In genomic region chr22:46829140-46829891, GRCh38 we compare ENCODE assay signal across 12 cellular contexts.
DNase-seq lines count a peak whose midpoint lies in the region; ATAC-seq, FAIRE-seq and TF ChIP-seq lines count a peak whose summit lies in the region.
"Had no signal": no experiment of that assay in that cellular context is flagged by ENCODE, and none has a peak within 500 bp of the region (broad histone marks: within the 10 kb centered on the region; RNA-seq: fewer than 3 reads in every experiment).

No MANE protein-coding gene starts in this region.

- H3K4me3 ChIP-seq in breast epithelium (no peak overlapping the region), keratinocyte (ENCODE audit: control insufficient read depth in 2 of 3, extremely low read depth in 1 of 3, insufficient read depth in 2 of 3, low read depth in 1 of 3, low read length in 3 of 3) (peak overlapping the region in 2 of 3 experiments; percentile 30 to 42), thymus (ENCODE audit: low read length) (no peak overlapping the region)
- no peak overlapping the region for H3K4me3 ChIP-seq in effector memory CD4-positive, alpha-beta T cell (ENCODE audit: insufficient read depth, low read depth, low read length, poor library complexity, severe bottlenecking)

- H3K27me3 ChIP-seq in breast epithelium (no peaks in the 10 kb centered on the region), keratinocyte (ENCODE audit: control insufficient read depth, extremely low read depth, insufficient read depth, low read length) (no peaks in the 10 kb centered on the region), thymus (ENCODE audit: control insufficient read depth, insufficient read depth) (no peaks in the 10 kb centered on the region)
- no peaks in the 10 kb centered on the region for H3K27me3 ChIP-seq in effector memory CD4-positive, alpha-beta T cell (replicated peaks; ENCODE audit: control insufficient read depth, insufficient read depth, low read length, poor library complexity, severe bottlenecking)
- H3K27me3 ChIP-seq: BE2C had no signal

- dilution Hi-C loops in keratinocyte (cut with MboI; ENCODE audit: extremely low pct_ligation_motif_present, low sequenced_read_pairs): no loop called here

- peaks cover 2% of the 10 kb centered on the region for H3K9me1 ChIP-seq in keratinocyte (ENCODE audit: control insufficient read depth, extremely low read depth, insufficient read depth, low read length)

- H3K27ac Mint-ChIP-seq in MCF 10A (ENCODE audit: low read depth, unreplicated experiment): peak overlapping the region; percentile 95
- H3K27ac Mint-ChIP-seq: activated CD4-positive, alpha-beta T cell treated with anti-CD3 and anti-CD28 coated beads, Interleukin-2, amount 10 ng/mL, durations not matched to agents 24 days and 14 days had no signal

- peaks cover 4% of the 10 kb centered on the region for H3K36me3 Mint-ChIP-seq in MCF 10A (ENCODE audit: insufficient read depth, unreplicated experiment)

- no peak for TF ChIP-seq POLR2A in breast epithelium (IDR thresholded peaks at IDR 0.05)

- intact Hi-C loops in MCF 10A (cut with micrococcal nuclease) (loop anchor here (5.0 kb wide), 1 partner anchor 1008 kb away; no protein-coding TSS in a partner anchor), breast epithelium (cut with DNase I; ENCODE audit: low total_unique reads) (no loop called here)

- no peak overlapping the region for H3K27ac ChIP-seq in breast epithelium
- peak overlapping the region; percentile 87 for H3K27ac ChIP-seq in keratinocyte (ENCODE audit: control insufficient read depth, insufficient read depth, low read length)
- peak overlapping the region; percentile 20 for H3K27ac ChIP-seq in thymus (ENCODE audit: low read depth)
- H3K27ac ChIP-seq in effector memory CD4-positive, alpha-beta T cell (ENCODE audit: insufficient read depth, low read length, poor library complexity, severe bottlenecking): no peak overlapping the region
- H3K27ac ChIP-seq: parathyroid adenoma had no signal

- H3K27me3 Mint-ChIP-seq in MCF 10A (ENCODE audit: insufficient read depth, unreplicated experiment): no peaks in the 10 kb centered on the region
- H3K27me3 Mint-ChIP-seq: activated CD4-positive, alpha-beta T cell treated with anti-CD3 and anti-CD28 coated beads, Interleukin-2, amount 10 ng/mL, durations not matched to agents 24 days and 14 days had no signal

- peak; percentile 91 for FAIRE-seq in keratinocyte (lab: Jason Lieb, UNC)

- TF ChIP-seq CTCF in MCF 10A (IDR thresholded peaks at IDR 0.05; ENCODE audit: unreplicated experiment): no peak
- no peak for TF ChIP-seq CTCF in breast epithelium (IDR thresholded peaks at IDR 0.05)
- no peak for TF ChIP-seq CTCF in keratinocyte (optimal IDR thresholded peaks at IDR 0.05 in 1 of 3, IDR thresholded peaks at IDR 0.05 in 1 of 3, conservative IDR thresholded peaks at IDR 0.05 in 1 of 3; ENCODE audit: extremely low read depth in 1 of 3, insufficient read depth in 2 of 3, low read length in 3 of 3)

- H3K36me3 ChIP-seq in breast epithelium (no peaks in the 10 kb centered on the region), keratinocyte (ENCODE audit: control insufficient read depth in 2 of 2, extremely low read depth in 1 of 2, insufficient read depth in 2 of 2, low read length in 2 of 2) (peaks cover 0 to 5% of the 10 kb centered on the region in 2 experiments), thymus (ENCODE audit: control insufficient read depth, insufficient read depth) (peaks cover 14% of the 10 kb centered on the region)
- H3K36me3 ChIP-seq in effector memory CD4-positive, alpha-beta T cell (ENCODE audit: control insufficient read depth, insufficient read depth, low read length): peaks cover 20% of the 10 kb centered on the region

- no peak overlapping the region for H2AFZ ChIP-seq in keratinocyte (ENCODE audit: control insufficient read depth, low read length)
- H2AFZ ChIP-seq: parathyroid adenoma had no signal

- H3K4me2 ChIP-seq in keratinocyte (ENCODE audit: control insufficient read depth, extremely low read depth, insufficient read depth, low read depth, low read length): peak overlapping the region; percentile 92

- POLR2A ChIA-PET in MCF 10A (lab: Yijun Ruan, JAX): interaction anchor here (0.7 to 2.4 kb wide), 9 partner anchors 10 to 141 kb away, joined by 3 to 13 read pairs (median 4); partner anchors contain the start of gene TBC1D22A

- no peak for ATAC-seq in GM21576 (IDR thresholded peaks at IDR 0.05; ENCODE audit: unreplicated experiment)

- no peaks in the 10 kb centered on the region for H4K20me1 ChIP-seq in keratinocyte (ENCODE audit: control insufficient read depth, extremely low read depth, insufficient read depth, low read length)

- CTCF ChIA-PET in MCF 10A (lab: Yijun Ruan, JAX): interaction anchor here (0.6 to 5.8 kb wide), 6 partner anchors 15 to 317 kb away, joined by 3 to 31 read pairs (median 6); no protein-coding TSS in a partner anchor

- BruUV-seq in MCF 10A (replicated peaks; lab: Mats Ljungman, UMichigan): no TSS peak

- peaks cover 41% of the 10 kb centered on the region for H3K4me1 Mint-ChIP-seq in MCF 10A (ENCODE audit: insufficient read depth, unreplicated experiment)

- H3K9me3 ChIP-seq in breast epithelium (no peaks in the 10 kb centered on the region), keratinocyte (ENCODE audit: control insufficient read depth, low read depth, low read length) (no peaks in the 10 kb centered on the region), thymus (ENCODE audit: control insufficient read depth) (peaks cover under 1% of the 10 kb centered on the region)
- H3K9me3 ChIP-seq in effector memory CD4-positive, alpha-beta T cell (ENCODE audit: control insufficient read depth, low read length): peaks cover under 1% of the 10 kb centered on the region
- H3K9me3 ChIP-seq: BE2C had no signal

- peak overlapping the region; percentile 73 for H3K9ac ChIP-seq in keratinocyte (ENCODE audit: control insufficient read depth, extremely low read depth, insufficient read depth, low read length)
- H3K9ac ChIP-seq: parathyroid adenoma had no signal

- no peaks in the 10 kb centered on the region for H3K9me3 Mint-ChIP-seq in MCF 10A (ENCODE audit: unreplicated experiment)

- peak overlapping the region; percentile 59 for H3K4me3 Mint-ChIP-seq in MCF 10A (ENCODE audit: unreplicated experiment)
- H3K4me3 Mint-ChIP-seq: activated CD4-positive, alpha-beta T cell treated with anti-CD3 and anti-CD28 coated beads, Interleukin-2, amount 10 ng/mL, durations not matched to agents 24 days and 14 days had no signal

- DNase-seq in MCF 10A (ENCODE audit: unreplicated experiment): peak; percentile 84
- no peak for DNase-seq in breast epithelium (ENCODE audit: low spot score in 2 of 2)
- peak; percentile 77 for DNase-seq in amniotic stem cell (lab: John Stamatoyannopoulos, UW)
- peak; percentile 91 for DNase-seq in keratinocyte (ENCODE audit: low read depth, low spot score)
- no peak for DNase-seq in effector memory CD4-positive, alpha-beta T cell
- DNase-seq in activated CD4-positive, alpha-beta T cell treated with anti-CD3 and anti-CD28 coated beads for 4 hours: no peak
- DNase-seq: activated CD4-positive, alpha-beta T cell treated with anti-CD3 and anti-CD28 coated beads, Interleukin-2, amount 10 ng/mL, durations not matched to agents 24 days and 14 days; BE2C; NCI-H748 treated with DMSO at 0.1 percent for 48 hours had no signal

- WGBS in thymus: 95% methylated on average over 11 of the region's 11 CpGs

- peaks cover 48% of the 10 kb centered on the region for H3K79me2 ChIP-seq in keratinocyte (ENCODE audit: control insufficient read depth, insufficient read depth, low read length)
- H3K79me2 ChIP-seq: parathyroid adenoma had no signal

- H3K4me1 ChIP-seq in breast epithelium (peaks cover 0 to 6% of the 10 kb centered on the region in 2 donors), keratinocyte (ENCODE audit: control insufficient read depth, extremely low read depth, insufficient read depth, low read length) (peaks cover 32% of the 10 kb centered on the region), thymus (ENCODE audit: control insufficient read depth, insufficient read depth, low read length) (no peaks in the 10 kb centered on the region)
- no peaks in the 10 kb centered on the region for H3K4me1 ChIP-seq in effector memory CD4-positive, alpha-beta T cell (ENCODE audit: control insufficient read depth, insufficient read depth, low read length, poor library complexity, severe bottlenecking)
- H3K4me1 ChIP-seq: BE2C, parathyroid adenoma had no signal

Comparison
In these comparisons a context has a peak if more than half of its experiments do, and no peak if none do; other contexts are left out.
1. DNase-seq: peak in MCF 10A (single experiment), amniotic stem cell (single experiment) and keratinocyte (single experiment); none in breast epithelium (0 of 2), effector memory CD4-positive, alpha-beta T cell (0 of 3) and activated CD4-positive, alpha-beta T cell treated with anti-CD3 and anti-CD28 coated beads for 4 hours (0 of 2).
2. H3K27ac ChIP-seq: peak in keratinocyte (single experiment) and thymus (single experiment); none in breast epithelium (0 of 2) and effector memory CD4-positive, alpha-beta T cell (single experiment).
3. H3K4me3 ChIP-seq: peak in keratinocyte (2 of 3); none in breast epithelium (0 of 3), thymus (single experiment) and effector memory CD4-positive, alpha-beta T cell (single experiment).